ENCODE assay signal across 8 cellular contexts in the genomic region with DNA sequence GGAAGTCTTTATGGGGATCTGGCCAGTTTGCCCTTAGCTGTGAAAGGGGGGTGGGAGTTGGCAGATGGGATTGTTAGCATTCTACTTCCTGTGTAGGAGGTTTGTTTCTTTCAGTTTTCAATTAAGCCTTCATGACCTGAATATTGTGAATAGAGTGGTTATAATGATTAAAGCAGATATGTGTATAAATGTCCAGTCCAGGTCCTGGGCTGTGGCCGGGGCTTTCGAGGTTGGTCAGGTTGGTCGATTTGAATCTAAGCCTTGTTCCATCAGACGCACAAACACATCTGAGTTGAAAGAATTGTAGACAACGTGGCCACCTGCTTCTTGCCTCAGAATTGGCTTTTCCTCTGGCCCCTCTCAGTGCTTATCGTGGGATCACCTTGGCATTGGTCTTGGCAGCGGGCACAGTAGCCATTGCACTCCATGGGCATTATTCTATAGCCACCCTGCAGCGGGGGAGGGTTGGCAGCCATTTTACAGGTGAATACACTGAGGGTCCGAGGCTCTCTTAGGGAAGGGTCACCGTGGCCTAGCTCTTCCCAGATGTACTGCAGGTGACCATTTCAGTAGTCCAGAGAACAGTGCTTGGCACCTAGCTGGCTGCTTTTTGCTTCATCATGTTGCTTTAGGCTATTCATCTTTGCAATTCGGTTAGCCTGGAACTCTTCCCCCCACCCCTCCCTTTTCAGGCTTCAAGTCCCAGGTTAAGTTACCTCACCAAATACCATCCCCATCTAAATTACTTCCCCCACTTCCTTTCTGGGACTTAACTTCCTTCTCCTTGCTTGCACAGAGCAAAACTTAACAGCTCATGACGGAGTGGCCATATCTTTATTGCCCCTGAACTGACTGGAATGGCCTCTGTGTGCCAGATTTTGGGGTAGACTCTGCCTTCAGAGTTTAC. TPM values are rescaled to one million over a fixed set of nuclear protein-coding genes. Genes with fewer than 3 reads are reported as not detected.
A peak's percentile ranks its signal among the peaks of the same experiment; 100 is the strongest.
DNase-seq lines count a peak whose midpoint lies in the region; ATAC-seq and TF ChIP-seq lines count a peak whose summit lies in the region.

No MANE protein-coding gene starts in this region.

- TF ChIP-seq CTCF in HEK293 (tag by site-specific recombination; IDR thresholded peaks at IDR 0.05) (no peak), fibroblast of pulmonary artery (IDR thresholded peaks at IDR 0.05; ENCODE audit: low read length, missing control alignments) (no peak)

- POLR2A ChIA-PET in CD8-positive, alpha-beta memory T cell (lab: Charles Lee), result interaction anchor here (0.6 to 3.4 kb wide), 5 partner anchors 9 to 688 kb away, joined by 3 to 34 read pairs (median 4); a partner anchor contains a TSS
- POLR2A ChIA-PET in HEK293 (lab: Yijun Ruan, JAX), result interaction anchor here (0.7 to 2.5 kb wide), 3 partner anchors 21 to 125 kb away, joined by 3 to 11 read pairs (median 3); a partner anchor contains a TSS
- POLR2A ChIA-PET in T-cell (lab: Charles Lee), result interaction anchor here (0.5 to 1.5 kb wide), 3 partner anchors 9 to 62 kb away, joined by 3 to 8 read pairs (median 7); no protein-coding TSS in a partner anchor

- no peaks in the 10 kb centered on the region for H3K9me3 ChIP-seq in CD8-positive, alpha-beta memory T cell (ENCODE audit: low read length)
- no peaks in the 10 kb centered on the region for H3K9me3 ChIP-seq in HEK293 (ENCODE audit: control insufficient read depth, insufficient read depth, low read depth, low read length)

- peak overlapping the region; percentile 90 to 99 (median 97) for H3K4me3 Mint-ChIP-seq in CD8-positive, alpha-beta memory T cell
- H3K4me3 Mint-ChIP-seq in T-cell, result peak overlapping the region; percentile 87 to 97 (median 95)

- H3K4me1 Mint-ChIP-seq in CD8-positive, alpha-beta memory T cell, result peaks cover 52 to 71% (median 57%) of the 10 kb centered on the region in 3 donors
- peaks cover 52 to 65% (median 58%) of the 10 kb centered on the region in 3 donors for H3K4me1 Mint-ChIP-seq in T-cell

- H3K36me3 Mint-ChIP-seq in CD8-positive, alpha-beta memory T cell, result peaks cover 0 to 35% (median 0%) of the 10 kb centered on the region in 3 donors
- peaks cover 12% of the 10 kb centered on the region for H3K36me3 Mint-ChIP-seq in T-cell

- H3K9me3 Mint-ChIP-seq in CD8-positive, alpha-beta memory T cell, result no peaks in the 10 kb centered on the region
- H3K9me3 Mint-ChIP-seq in T-cell, result no peaks in the 10 kb centered on the region

- H3K4me3 ChIP-seq in CD8-positive, alpha-beta memory T cell (ENCODE audit: low read length), result peak overlapping the region; percentile 98
- H3K4me3 ChIP-seq in HEK293 (ENCODE audit: low read depth, low read length), result peak overlapping the region; percentile 96
- H3K4me3 ChIP-seq in fibroblast of pulmonary artery (replicated peaks; ENCODE audit: low read depth, low read length), result peak overlapping the region; percentile 85

- peak overlapping the region; percentile 91 to 99 (median 96) for H3K27ac Mint-ChIP-seq in CD8-positive, alpha-beta memory T cell
- peak overlapping the region; percentile 92 to 94 for H3K27ac Mint-ChIP-seq in T-cell

- no peaks in the 10 kb centered on the region for H3K27me3 Mint-ChIP-seq in CD8-positive, alpha-beta memory T cell
- no peaks in the 10 kb centered on the region for H3K27me3 Mint-ChIP-seq in T-cell

- H3K27ac ChIP-seq in CD8-positive, alpha-beta memory T cell (ENCODE audit: low read depth, low read length), result peak overlapping the region; percentile 93
- H3K27ac ChIP-seq in HEK293 (ENCODE audit: extremely low read depth, low read depth, low read length), result peak overlapping the region; percentile 74; the same call in 1 of the 2 replicates

- no peaks in the 10 kb centered on the region for H3K27me3 ChIP-seq in CD8-positive, alpha-beta memory T cell (ENCODE audit: insufficient read depth, low read length, poor library complexity, severe bottlenecking)

- peak in 1 of 5 donors; percentile 10 for DNase-seq in CD8-positive, alpha-beta memory T cell
- DNase-seq in T-cell, result no peak
- no peak for DNase-seq in fibroblast of pulmonary artery (ENCODE audit: low read depth)
- DNase-seq in renal cortical epithelial cell (ENCODE audit: low read depth), result peak; percentile 75
- no peak for DNase-seq in NCI-H446 (lab: John Stamatoyannopoulos, UW)
- no peak for DNase-seq in cerebellum (ENCODE audit: low spot score)

- peaks cover 13% of the 10 kb centered on the region for H3K36me3 ChIP-seq in CD8-positive, alpha-beta memory T cell (ENCODE audit: insufficient read depth, low read length)
- H3K36me3 ChIP-seq in HEK293 (ENCODE audit: control insufficient read depth in 2 of 2, insufficient read depth in 1 of 2, low read length in 2 of 2), result peaks cover 6 to 31% of the 10 kb centered on the region in 2 experiments; a peak in 2 of 3 replicates

- CTCF ChIA-PET in CD8-positive, alpha-beta memory T cell (lab: Charles Lee), result interaction anchor here (1.3 to 1.5 kb wide), 5 partner anchors 9 to 857 kb away, joined by 3 to 7 read pairs (median 3); a partner anchor contains a TSS
- CTCF ChIA-PET in HEK293 (lab: Yijun Ruan, JAX) (interaction anchor here (0.8 to 3.5 kb wide), 7 partner anchors 8 to 327 kb away, joined by 3 to 15 read pairs (median 4); no protein-coding TSS in a partner anchor), T-cell (lab: Charles Lee) (interaction anchor here (0.6 to 2.4 kb wide), 3 partner anchors 11 to 210 kb away, joined by 3 to 10 read pairs (median 3); a partner anchor contains a TSS)

- H3K4me1 ChIP-seq in CD8-positive, alpha-beta memory T cell (ENCODE audit: insufficient read depth, low read length), result peaks cover 34% of the 10 kb centered on the region
- peaks cover 6% of the 10 kb centered on the region for H3K4me1 ChIP-seq in HEK293 (ENCODE audit: control insufficient read depth, insufficient read depth, low read length)

- peak in 2 of 4 experiments; percentile 6 to 19 for ATAC-seq in T-cell (replicated peaks in 1 of 4)
- no peak for ATAC-seq in GM21447 (IDR thresholded peaks at IDR 0.05; ENCODE audit: unreplicated experiment)

TF ChIP-seq in HEK293, 187 proteins besides CTCF, POLR2A, EP300 and RAD21 (continues in another document):
- TF ChIP-seq ZBTB17 (tag by site-specific recombination; IDR thresholded peaks at IDR 0.05) (0 out of 2 replicates have a peak, but pooled peaks have one; percentile 15), ZNF530 (tag by site-specific recombination; IDR thresholded peaks at IDR 0.05; ENCODE audit: low read depth) (no peak), ZNF707 (tag by site-specific recombination; IDR thresholded peaks at IDR 0.05) (no peak), KLF9 (tag by site-specific recombination; IDR thresholded peaks at IDR 0.05; ENCODE audit: low read depth) (no peak), ZNF404 (tag by site-specific recombination; IDR thresholded peaks at IDR 0.05) (no peak), ZNF394 (tag by site-specific recombination; IDR thresholded peaks at IDR 0.05; ENCODE audit: borderline replicate concordance) (no peak), ZNF501 (tag by site-specific recombination; IDR thresholded peaks at IDR 0.05) (no peak; the same call in 1 of the 2 replicates), HOXA7 (CRISPR knock-in tag; IDR thresholded peaks at IDR 0.05; ENCODE audit: borderline replicate concordance) (no peak), ZBTB48 (tag by site-specific recombination; IDR thresholded peaks at IDR 0.05) (no peak), EGR2 (tag by site-specific recombination; IDR thresholded peaks at IDR 0.05; ENCODE audit: low read depth) (0 out of 2 replicates have a peak, but pooled peaks have one; percentile 9), ZNF747 (tag by site-specific recombination; IDR thresholded peaks at IDR 0.05) (no peak), SP2 (tag by site-specific recombination; IDR thresholded peaks at IDR 0.05) (peak; percentile 46; the same call in 1 of the 2 replicates), ZNF768 (tag by site-specific recombination; IDR thresholded peaks at IDR 0.05) (no peak)
- TF ChIP-seq, protein P1, sequence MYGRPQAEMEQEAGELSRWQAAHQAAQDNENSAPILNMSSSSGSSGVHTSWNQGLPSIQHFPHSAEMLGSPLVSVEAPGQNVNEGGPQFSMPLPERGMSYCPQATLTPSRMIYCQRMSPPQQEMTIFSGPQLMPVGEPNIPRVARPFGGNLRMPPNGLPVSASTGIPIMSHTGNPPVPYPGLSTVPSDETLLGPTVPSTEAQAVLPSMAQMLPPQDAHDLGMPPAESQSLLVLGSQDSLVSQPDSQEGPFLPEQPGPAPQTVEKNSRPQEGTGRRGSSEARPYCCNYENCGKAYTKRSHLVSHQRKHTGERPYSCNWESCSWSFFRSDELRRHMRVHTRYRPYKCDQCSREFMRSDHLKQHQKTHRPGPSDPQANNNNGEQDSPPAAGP (tag by site-specific recombination; IDR thresholded peaks at IDR 0.05), result 0 out of 2 replicates have a peak, but pooled peaks have one; percentile 25
- TF ChIP-seq, protein P2, sequence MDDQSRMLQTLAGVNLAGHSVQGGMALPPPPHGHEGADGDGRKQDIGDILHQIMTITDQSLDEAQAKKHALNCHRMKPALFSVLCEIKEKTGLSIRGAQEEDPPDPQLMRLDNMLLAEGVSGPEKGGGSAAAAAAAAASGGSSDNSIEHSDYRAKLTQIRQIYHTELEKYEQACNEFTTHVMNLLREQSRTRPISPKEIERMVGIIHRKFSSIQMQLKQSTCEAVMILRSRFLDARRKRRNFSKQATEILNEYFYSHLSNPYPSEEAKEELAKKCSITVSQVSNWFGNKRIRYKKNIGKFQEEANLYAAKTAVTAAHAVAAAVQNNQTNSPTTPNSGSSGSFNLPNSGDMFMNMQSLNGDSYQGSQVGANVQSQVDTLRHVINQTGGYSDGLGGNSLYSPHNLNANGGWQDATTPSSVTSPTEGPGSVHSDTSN (CRISPR knock-in tag; IDR thresholded peaks at IDR 0.05), result no peak

RNA-seq across cellular contexts. Expression of a gene that starts 1.1 kb away (rescaled TPM):
- total RNA-seq in CD8-positive, alpha-beta memory T cell, result 10 to 100 TPM; 64.0 to 67.1 TPM
- 112 TPM for polyA plus RNA-seq in CD8-positive, alpha-beta memory T cell
- total RNA-seq in T-cell (100 to 1,000 TPM in 2 of 5 donors, 10 to 100 TPM in 3; 83.5 to 109 (median 95.7) TPM), renal cortical epithelial cell (180 and 196 TPM in 2 replicates), cerebellum (49.5 TPM)

RNA-seq across cellular contexts. Expression of a gene that starts 21.9 kb away (rescaled TPM):
- 10 to 100 TPM; 15.0 to 16.0 TPM for total RNA-seq in CD8-positive, alpha-beta memory T cell
- polyA plus RNA-seq in CD8-positive, alpha-beta memory T cell, result 5.3 TPM
- total RNA-seq in T-cell (10 to 100 TPM in 3 of 5 donors, 1 to 10 TPM in 2; 9.6 to 19.4 (median 10.4) TPM), renal cortical epithelial cell (0.87 and 5.7 TPM in 2 replicates), cerebellum (2.6 TPM)

RNA-seq across cellular contexts. Expression of a gene that starts 45.5 kb away (rescaled TPM):
- under 1 TPM; 0.42 to 0.49 TPM for total RNA-seq in CD8-positive, alpha-beta memory T cell
- polyA plus RNA-seq in CD8-positive, alpha-beta memory T cell, result 0.60 TPM
- total RNA-seq in T-cell (1 to 10 TPM in 3 of 5 donors, under 1 TPM in 2; 0.95 to 3.1 (median 1.3) TPM), renal cortical epithelial cell (0.52 and 2.7 TPM in 2 replicates), cerebellum (0.27 TPM)
